2 cellular contexts compared by ENCODE assay signal in genomic region chr4:25258980-25259578, GRCh38.
TF ChIP-seq lines count a peak whose summit lies in the region.

No MANE protein-coding gene starts in this region.

TF ChIP-seq in IMR-90, 13 proteins besides CTCF, POLR2A, EP300 and RAD21:
- TF ChIP-seq CEBPB (IDR thresholded peaks at IDR 0.05; ENCODE audit: low read depth, low read length) (0 out of 2 replicates have a peak, but pooled peaks have one; percentile 10), CHD1 (IDR thresholded peaks at IDR 0.05; ENCODE audit: low read depth, low read length) (no peak)

TF ChIP-seq in HepG2, 621 proteins besides CTCF, POLR2A, EP300 and RAD21:
- TF ChIP-seq ATF7 (IDR thresholded peaks at IDR 0.05): peak; percentile 77
- TF ChIP-seq ATF7 (CRISPR knock-in tag; IDR thresholded peaks at IDR 0.05): no peak
- no peak for TF ChIP-seq ZNF225 (CRISPR knock-in tag; IDR thresholded peaks at IDR 0.05)
